12 cellular contexts compared by ENCODE assay signal in genomic region chr7:92276486-92276885, GRCh38. TPM values are rescaled to one million over a fixed set of nuclear protein-coding genes. Genes with fewer than 3 reads are reported as not detected.
DNase-seq lines count a peak whose midpoint lies in the region; ATAC-seq, FAIRE-seq and TF ChIP-seq lines count a peak whose summit lies in the region.
"Had no signal": no experiment of that assay in that cellular context is flagged by ENCODE, and none has a peak within 500 bp of the region (broad histone marks: within the 10 kb centered on the region; RNA-seq: fewer than 3 reads in every experiment).

No MANE protein-coding gene starts in this region.

- no peak overlapping the region for H3K27ac ChIP-seq in endothelial cell of umbilical vein (ENCODE audit: insufficient read depth, low read depth, low read length)
- H3K27ac ChIP-seq in thyroid gland, result no peak overlapping the region
- H3K27ac ChIP-seq: ovary, VCaP had no signal

- TF ChIP-seq POLR2A in endothelial cell of umbilical vein (IDR thresholded peaks at IDR 0.05; ENCODE audit: low read depth, low read length), result no peak
- no peak for TF ChIP-seq POLR2A in thyroid gland (IDR thresholded peaks at IDR 0.05)

- peaks cover 3% of the 10 kb centered on the region for H4K20me1 ChIP-seq in endothelial cell of umbilical vein (replicated peaks; ENCODE audit: control insufficient read depth, extremely low read depth, insufficient read depth, low read length)

- DNase-seq in endothelial cell of umbilical vein (ENCODE audit: low read depth, low spot score) (no peak), NCI-H2227 treated with DMSO at 0.1 percent for 48 hours (lab: John Stamatoyannopoulos, UW) (no peak), thyroid gland (no peak), DMS153 (lab: John Stamatoyannopoulos, UW) (no peak)
- DNase-seq: IMR-90, NCI-H748 treated with DMSO at 0.1 percent for 48 hours, ovary had no signal

- ATAC-seq in GM19023 (IDR thresholded peaks at IDR 0.05; ENCODE audit: unreplicated experiment) (peak; percentile 91), GM21723 (IDR thresholded peaks at IDR 0.05; ENCODE audit: unreplicated experiment) (peak; percentile 90), HG03432 (IDR thresholded peaks at IDR 0.05; ENCODE audit: unreplicated experiment) (peak; percentile 92)

- H3K79me2 ChIP-seq in endothelial cell of umbilical vein (ENCODE audit: control insufficient read depth, insufficient read depth, low read length), result peaks cover 41% of the 10 kb centered on the region

- FAIRE-seq in endothelial cell of umbilical vein (lab: Jason Lieb, UNC), result peak; percentile 15
- FAIRE-seq: G401.6 had no signal

- intact Hi-C loops in endothelial cell of umbilical vein (cut with micrococcal nuclease) (no loop called here), thyroid gland (cut with DNase I) (no loop called here)

- POLR2A ChIA-PET in endothelial cell of umbilical vein (lab: Charles Lee), result no interaction called here

- H3K36me3 ChIP-seq in endothelial cell of umbilical vein (ENCODE audit: control insufficient read depth in 2 of 2, extremely low read depth in 1 of 2, insufficient read depth in 2 of 2, low read length in 2 of 2), result no peaks in the 10 kb centered on the region
- H3K36me3 ChIP-seq in thyroid gland, result no peaks in the 10 kb centered on the region
- H3K36me3 ChIP-seq: ovary had no signal

- TF ChIP-seq CTCF in endothelial cell of umbilical vein (IDR thresholded peaks at IDR 0.05; ENCODE audit: extremely low read depth in 1 of 2, insufficient read depth in 1 of 2, low read depth in 1 of 2, low read length in 2 of 2), result no peak
- TF ChIP-seq CTCF in thyroid gland (IDR thresholded peaks at IDR 0.05), result no peak

- H3K27me3 ChIP-seq in endothelial cell of umbilical vein (ENCODE audit: control insufficient read depth in 2 of 2, insufficient read depth in 2 of 2, low read length in 2 of 2), result no peaks in the 10 kb centered on the region
- no peaks in the 10 kb centered on the region for H3K27me3 ChIP-seq in thyroid gland
- H3K27me3 ChIP-seq: ovary had no signal

- 88% methylated on average over 2 of the region's 2 CpGs for WGBS in thyroid gland, 2 donors

- no peaks in the 10 kb centered on the region for H3K9me1 ChIP-seq in endothelial cell of umbilical vein (replicated peaks; ENCODE audit: control insufficient read depth, extremely low read depth, insufficient read depth, low read length)

- no peak overlapping the region for H2AFZ ChIP-seq in endothelial cell of umbilical vein (ENCODE audit: low read depth, low read length)

- no peaks in the 10 kb centered on the region for H3K4me1 ChIP-seq in endothelial cell of umbilical vein (ENCODE audit: control insufficient read depth, extremely low read depth, insufficient read depth, low read length)
- no peaks in the 10 kb centered on the region for H3K4me1 ChIP-seq in thyroid gland

- no peak overlapping the region for H3K9ac ChIP-seq in endothelial cell of umbilical vein (replicated peaks; ENCODE audit: extremely low read depth, insufficient read depth, low read length)

- no peaks in the 10 kb centered on the region for H3K9me3 ChIP-seq in endothelial cell of umbilical vein (replicated peaks; ENCODE audit: control insufficient read depth, insufficient read depth, low read length)
- H3K9me3 ChIP-seq in thyroid gland, result no peaks in the 10 kb centered on the region
- H3K9me3 ChIP-seq: ovary had no signal

- dilution Hi-C loops in endothelial cell of umbilical vein (cut with MboI; ENCODE audit: extremely low pct_ligation_motif_present, low sequenced_read_pairs), result no loop called here

- no peak overlapping the region for H3K4me3 ChIP-seq in endothelial cell of umbilical vein (replicated peaks in 1 of 3; ENCODE audit: insufficient read depth in 1 of 3, low read depth in 1 of 3, low read length in 3 of 3)
- H3K4me3 ChIP-seq in thyroid gland (replicated peaks in 1 of 3), result no peak overlapping the region
- H3K4me3 ChIP-seq: ovary had no signal

- BruUV-seq in endothelial cell of umbilical vein (replicated peaks; lab: Mats Ljungman, UMichigan), result no TSS peak

- no peak overlapping the region for H3K4me2 ChIP-seq in endothelial cell of umbilical vein (ENCODE audit: insufficient read depth, low read length)

- CTCF ChIA-PET in endothelial cell of umbilical vein (lab: Charles Lee), result interaction anchor here (1.4 kb wide), 1 partner anchor 9 kb away, joined by 3 read pairs; no protein-coding TSS in a partner anchor

TF ChIP-seq in endothelial cell of umbilical vein, 7 proteins besides CTCF, POLR2A, EP300 and RAD21:
- no peak for TF ChIP-seq GATA2 (IDR thresholded peaks at IDR 0.05; ENCODE audit: insufficient read depth, insufficient read length, low read depth, low read length)
- no peak for TF ChIP-seq EZH2 (IDR thresholded peaks at IDR 0.05; ENCODE audit: borderline replicate concordance, low read depth, low read length, severe bottlenecking)
- no peak for TF ChIP-seq FOS (IDR thresholded peaks at IDR 0.05; ENCODE audit: borderline replicate concordance, insufficient read depth, low read length)
- TF ChIP-seq POLR2AphosphoS5 (IDR thresholded peaks at IDR 0.05; ENCODE audit: insufficient read depth, low read depth, low read length), result no peak
- TF ChIP-seq JUN (IDR thresholded peaks at IDR 0.05; ENCODE audit: borderline replicate concordance, insufficient read depth, insufficient read length, low read depth), result no peak
- no peak for TF ChIP-seq MYC (IDR thresholded peaks at IDR 0.05; ENCODE audit: low read depth, low read length)
- no peak for TF ChIP-seq MAX (IDR thresholded peaks at IDR 0.05; ENCODE audit: insufficient read depth, insufficient read length)

RNA-seq across cellular contexts. Expression of gene ANKIB1, which starts 30.7 kb away (rescaled TPM):
- total RNA-seq in endothelial cell of umbilical vein (48.4 and 56.5 TPM in 2 replicates), thyroid gland (10 to 100 TPM; 44.1 to 53.3 (median 44.9) TPM)
- polyA plus RNA-seq in endothelial cell of umbilical vein, result 16.9 and 17.0 TPM in 2 replicates
- polyA plus RNA-seq in endothelial cell of umbilical vein (2011; cell fraction: cytosol; rRNA removed), result 17.3 and 18.4 TPM in 2 replicates
- 76.2 and 77.3 TPM in 2 replicates for polyA plus RNA-seq in endothelial cell of umbilical vein (2011; cell fraction: nucleus; rRNA removed)
- 24.3 and 29.3 TPM in 2 replicates for polyA plus RNA-seq in endothelial cell of umbilical vein (2012)
- 59.8 and 65.9 TPM in 2 replicates for polyA minus RNA-seq in endothelial cell of umbilical vein
- polyA minus RNA-seq in endothelial cell of umbilical vein (2011; cell fraction: cytosol; rRNA and poly(A)+ RNA removed), result 31.1 TPM
- 52.1 and 74.8 TPM in 2 replicates for polyA minus RNA-seq in endothelial cell of umbilical vein (2011; cell fraction: nucleus; rRNA and poly(A)+ RNA removed)

RNA-seq across cellular contexts. Expression of gene KRIT1, which starts 30.8 kb away (rescaled TPM):
- total RNA-seq in endothelial cell of umbilical vein, result 32.9 and 43.7 TPM in 2 replicates
- polyA plus RNA-seq in endothelial cell of umbilical vein, result 13.6 and 22.8 TPM in 2 replicates
- 18.7 and 22.2 TPM in 2 replicates for polyA plus RNA-seq in endothelial cell of umbilical vein (2011; cell fraction: cytosol; rRNA removed)
- 78.1 and 109 TPM in 2 replicates for polyA plus RNA-seq in endothelial cell of umbilical vein (2011; cell fraction: nucleus; rRNA removed)
- 13.1 and 21.6 TPM in 2 replicates for polyA plus RNA-seq in endothelial cell of umbilical vein (2012)
- polyA minus RNA-seq in endothelial cell of umbilical vein, result 76.8 and 83.3 TPM in 2 replicates
- polyA minus RNA-seq in endothelial cell of umbilical vein (2011; cell fraction: cytosol; rRNA and poly(A)+ RNA removed), result 14.2 TPM
- polyA minus RNA-seq in endothelial cell of umbilical vein (2011; cell fraction: nucleus; rRNA and poly(A)+ RNA removed), result 100 and 129 TPM in 2 replicates
- total RNA-seq in thyroid gland, result 100 to 1,000 TPM in 3 of 4 donors, 10 to 100 TPM in 1; 98.9 to 137 (median 111) TPM
